In genomic region chr22:25025586-25025985, GRCh38 we compare ENCODE assay signal across 11 cellular contexts.
DNase-seq lines count a peak whose midpoint lies in the region; ATAC-seq and TF ChIP-seq lines count a peak whose summit lies in the region.
"Had no signal": no experiment of that assay in that cellular context is flagged by ENCODE, and none has a peak within 500 bp of the region (broad histone marks: within the 10 kb centered on the region; RNA-seq: fewer than 3 reads in every experiment).

No MANE protein-coding gene starts in this region.

- peaks cover 11% of the 10 kb centered on the region for H3K79me2 ChIP-seq in neural progenitor cell (ENCODE audit: low read depth)

- H3K4me3 ChIP-seq in cardiac muscle cell (no peak overlapping the region), neural progenitor cell (no peak overlapping the region)
- H3K4me3 ChIP-seq: coronary artery had no signal

- H3K4me1 ChIP-seq in cardiac muscle cell (ENCODE audit: low read depth) (peaks cover 47% of the 10 kb centered on the region), neural progenitor cell (no peaks in the 10 kb centered on the region)

- H3K27me3 Mint-ChIP-seq in neural progenitor cell (ENCODE audit: insufficient read depth, low read depth), result no peaks in the 10 kb centered on the region

- no peak overlapping the region for H3K9ac ChIP-seq in neural progenitor cell

- H3K9me3 Mint-ChIP-seq in neural progenitor cell, result no peaks in the 10 kb centered on the region

- DNase-seq in Right ventricle myocardium inferior (ENCODE audit: missing footprints), result no peak
- DNase-seq in cardiac septum (ENCODE audit: low spot score), result no peak
- peak in 1 of 2 donors; percentile 81 for DNase-seq in cardiac muscle cell (ENCODE audit: low read depth in 1 of 2, low spot score in 1 of 2)
- DNase-seq in neural progenitor cell (ENCODE audit: low spot score), result no peak
- DNase-seq in stimulated activated CD4-positive, alpha-beta T cell treated with anti-CD3 and anti-CD28 coated beads, Interleukin-2, amount 100 ng/mL, for 24 hours, result no peak
- DNase-seq in COLO829 (ENCODE audit: low spot score), result no peak
- DNase-seq in DMS114 treated with DMSO at 0.1 percent for 48 hours (lab: John Stamatoyannopoulos, UW; ENCODE audit: unreplicated experiment), result no peak
- DNase-seq: IMR-90, NCI-H187 had no signal

- TF ChIP-seq CTCF in cardiac muscle cell (IDR thresholded peaks at IDR 0.05; ENCODE audit: low read depth, low read length) (no peak), neural progenitor cell (IDR thresholded peaks at IDR 0.05) (no peak)

- H3K9me3 ChIP-seq in cardiac muscle cell (ENCODE audit: low read depth) (no peaks in the 10 kb centered on the region), neural progenitor cell (ENCODE audit: low read depth) (no peaks in the 10 kb centered on the region)

- peaks cover under 1% of the 10 kb centered on the region for H3K36me3 Mint-ChIP-seq in neural progenitor cell

- H3K27ac ChIP-seq in cardiac muscle cell (peak overlapping the region; percentile 96), neural progenitor cell (no peak overlapping the region)

- ATAC-seq in Right ventricle myocardium inferior (peak; percentile 65), HG03159 (IDR thresholded peaks at IDR 0.05; ENCODE audit: unreplicated experiment) (no peak)

- H4K20me1 ChIP-seq in neural progenitor cell (ENCODE audit: low read depth), result peaks cover 30% of the 10 kb centered on the region

- intact Hi-C loops in Right ventricle myocardium inferior (cut with DNase I) (loop anchor here (5.0 kb wide), 1 partner anchor 33 kb away; no protein-coding TSS in a partner anchor), cardiac septum (cut with DNase I) (loop anchor here (5.0 kb wide), 2 partner anchors 33 to 73 kb away; partner anchors contain the start of gene KIAA1671)

- H3K27me3 ChIP-seq in cardiac muscle cell (no peaks in the 10 kb centered on the region), neural progenitor cell (no peaks in the 10 kb centered on the region)

- H3K27ac Mint-ChIP-seq in neural progenitor cell, result peak overlapping the region; percentile 12

- no peaks in the 10 kb centered on the region for H3K36me3 ChIP-seq in cardiac muscle cell
- H3K36me3 ChIP-seq in neural progenitor cell, result no peaks in the 10 kb centered on the region

- no peak overlapping the region for H2AFZ ChIP-seq in neural progenitor cell (replicated peaks)

- peaks cover 10% of the 10 kb centered on the region for H3F3A ChIP-seq in neural progenitor cell (ENCODE audit: low read depth)

- H3K4me3 Mint-ChIP-seq in neural progenitor cell, result no peak overlapping the region

- H3K4me1 Mint-ChIP-seq in neural progenitor cell, result peaks cover 40% of the 10 kb centered on the region

- no peak overlapping the region for H3K4me2 ChIP-seq in neural progenitor cell
